13 cellular contexts compared by ENCODE assay signal in genomic region chr4:140497428-140497775, GRCh38. TPM values are rescaled to one million over a fixed set of nuclear protein-coding genes. Genes with fewer than 3 reads are reported as not detected.
DNase-seq lines count a peak whose midpoint lies in the region; ATAC-seq and TF ChIP-seq lines count a peak whose summit lies in the region.
"Had no signal": no experiment of that assay in that cellular context is flagged by ENCODE, and none has a peak within 500 bp of the region (broad histone marks: within the 10 kb centered on the region; RNA-seq: fewer than 3 reads in every experiment).

No MANE protein-coding gene starts in this region.

- DNase-seq in mammary epithelial cell (no peak), breast epithelium (ENCODE audit: low spot score in 2 of 2) (no peak), brain microvascular endothelial cell (no peak), mesenchymal stem cell (no peak), suprapubic skin (ENCODE audit: low spot score in 2 of 2) (no peak), AML-193 (lab: John Stamatoyannopoulos, UW) (no peak), body of pancreas (no peak)
- DNase-seq in central memory CD4-positive, alpha-beta T cell, result no peak
- DNase-seq: NCI-H1105 treated with DMSO at 0.1 percent for 48 hours, NCI-H82 had no signal

- in situ Hi-C loops in mammary epithelial cell (cut with MboI; ENCODE audit: low sequenced_read_pairs in 2 of 2) (no loop called here), brain microvascular endothelial cell (cut with HindIII; ENCODE audit: low pct_ligation_motif_present, low sequenced_read_pairs) (no loop called here)

- H4K8ac ChIP-seq in mesenchymal stem cell (ENCODE audit: low read length), result peak overlapping the region; percentile 23

- peak overlapping the region in 1 of 2 experiments; percentile 34 for H3K23ac ChIP-seq in mesenchymal stem cell (ENCODE audit: low read length in 2 of 2)

- peaks cover 28% of the 10 kb centered on the region for H3K27me3 ChIP-seq in mammary epithelial cell (ENCODE audit: insufficient read depth, low read length)
- H3K27me3 ChIP-seq in breast epithelium, result peaks cover 0 to 31% of the 10 kb centered on the region in 2 donors
- H3K27me3 ChIP-seq in brain microvascular endothelial cell (replicated peaks), result peaks cover 38% of the 10 kb centered on the region
- peaks cover 35 to 63% of the 10 kb centered on the region in 2 experiments for H3K27me3 ChIP-seq in mesenchymal stem cell (ENCODE audit: control insufficient read depth in 1 of 2, insufficient read depth in 1 of 2, low read length in 2 of 2)
- H3K27me3 ChIP-seq in suprapubic skin, result peaks cover 72% of the 10 kb centered on the region
- peaks cover 0 to 9% of the 10 kb centered on the region in 2 donors for H3K27me3 ChIP-seq in body of pancreas

- BruUV-seq in mammary epithelial cell (replicated peaks; lab: Mats Ljungman, UMichigan), result no TSS peak

- no peak overlapping the region for H2BK15ac ChIP-seq in mesenchymal stem cell (ENCODE audit: low read depth, poor library complexity, severe bottlenecking)

- no peaks in the 10 kb centered on the region for H4K20me1 ChIP-seq in mammary epithelial cell (ENCODE audit: insufficient read depth, low read length)

- H3K4me3 ChIP-seq in mammary epithelial cell (replicated peaks in 1 of 3; ENCODE audit: insufficient read depth in 1 of 3, low read depth in 2 of 3, low read length in 3 of 3), result no peak overlapping the region
- H3K4me3 ChIP-seq in breast epithelium, result peak overlapping the region in 1 of 3 donors; percentile 60
- H3K4me3 ChIP-seq in brain microvascular endothelial cell (ENCODE audit: low read depth, low read length), result peak overlapping the region; percentile 22
- peak overlapping the region in 1 of 2 experiments; percentile 66 for H3K4me3 ChIP-seq in mesenchymal stem cell (ENCODE audit: insufficient read depth in 1 of 2, low read depth in 1 of 2, low read length in 2 of 2)
- peak overlapping the region; percentile 34 for H3K4me3 ChIP-seq in suprapubic skin
- H3K4me3 ChIP-seq in body of pancreas, result no peak overlapping the region
- H3K4me3 ChIP-seq: SJSA1 had no signal

- H3K36me3 ChIP-seq in mammary epithelial cell (ENCODE audit: insufficient read depth, low read length) (no peaks in the 10 kb centered on the region), breast epithelium (no peaks in the 10 kb centered on the region), brain microvascular endothelial cell (replicated peaks) (no peaks in the 10 kb centered on the region), mesenchymal stem cell (ENCODE audit: control insufficient read depth in 1 of 2, insufficient read depth in 2 of 2, low read depth in 1 of 2, low read length in 2 of 2) (no peaks in the 10 kb centered on the region), suprapubic skin (no peaks in the 10 kb centered on the region), body of pancreas (replicated peaks in 1 of 2; ENCODE audit: insufficient read depth in 1 of 2, low read depth in 2 of 2) (no peaks in the 10 kb centered on the region)
- H3K36me3 ChIP-seq: SJSA1, spleen had no signal

- CTCF ChIA-PET in mammary epithelial cell (lab: Charles Lee; ENCODE audit: low non-redundant PET), result no interaction called here

- H3K27ac ChIP-seq in mammary epithelial cell (ENCODE audit: insufficient read depth, low read depth, low read length), result no peak overlapping the region
- no peak overlapping the region for H3K27ac ChIP-seq in breast epithelium
- no peak overlapping the region for H3K27ac ChIP-seq in brain microvascular endothelial cell
- H3K27ac ChIP-seq in mesenchymal stem cell (ENCODE audit: low read length, poor library complexity, severe bottlenecking), result no peak overlapping the region
- no peak overlapping the region for H3K27ac ChIP-seq in suprapubic skin
- H3K27ac ChIP-seq in body of pancreas, result no peak overlapping the region
- H3K27ac ChIP-seq: SJSA1, spleen had no signal

- intact Hi-C loops in mammary epithelial cell (cut with micrococcal nuclease) (no loop called here), breast epithelium (cut with DNase I; ENCODE audit: low total_unique reads) (no loop called here), body of pancreas (cut with DNase I) (no loop called here)

- 88% methylated on average over 8 of the region's 11 CpGs for WGBS in mammary epithelial cell (ENCODE audit: low coverage, missing lambda C conversion rate)
- 46% methylated on average over 11 of the region's 11 CpGs for WGBS in mesenchymal stem cell
- 90% methylated on average over 11 of the region's 11 CpGs for WGBS in suprapubic skin
- WGBS in body of pancreas, 2 donors, result 87 to 91% methylated on average over 11 of the region's 11 CpGs

- no peak overlapping the region for H2BK120ac ChIP-seq in mesenchymal stem cell (ENCODE audit: low read depth, low read length)

- no peaks in the 10 kb centered on the region for H3K79me1 ChIP-seq in mesenchymal stem cell (replicated peaks; ENCODE audit: low read length, poor library complexity, severe bottlenecking)

- no peak overlapping the region for H2AK5ac ChIP-seq in mesenchymal stem cell (ENCODE audit: low read length, severe bottlenecking)

- no peak overlapping the region for H2BK12ac ChIP-seq in mesenchymal stem cell (ENCODE audit: low read length in 2 of 2)

- H3K9me3 ChIP-seq in mammary epithelial cell (replicated peaks; ENCODE audit: insufficient read depth, low read length) (no peaks in the 10 kb centered on the region), breast epithelium (no peaks in the 10 kb centered on the region), mesenchymal stem cell (ENCODE audit: control insufficient read depth, low read length) (no peaks in the 10 kb centered on the region), suprapubic skin (no peaks in the 10 kb centered on the region), body of pancreas (no peaks in the 10 kb centered on the region)
- H3K9me3 ChIP-seq: SJSA1, spleen had no signal

- TF ChIP-seq POLR2A in breast epithelium (IDR thresholded peaks at IDR 0.05) (no peak), suprapubic skin (IDR thresholded peaks at IDR 0.05) (no peak), body of pancreas (IDR thresholded peaks at IDR 0.05) (no peak)

- no peaks in the 10 kb centered on the region for H3K79me2 ChIP-seq in mammary epithelial cell (ENCODE audit: insufficient read depth, low read length)

- TF ChIP-seq CTCF in mammary epithelial cell (conservative IDR thresholded peaks at IDR 0.05 in 1 of 2, IDR thresholded peaks at IDR 0.05 in 1 of 2; ENCODE audit: extremely low read depth in 1 of 2, insufficient read depth in 1 of 2, low read depth in 1 of 2, low read length in 2 of 2) (no peak), breast epithelium (IDR thresholded peaks at IDR 0.05) (no peak), brain microvascular endothelial cell (IDR thresholded peaks at IDR 0.05; ENCODE audit: low read depth, low read length, missing control alignments) (no peak), suprapubic skin (IDR thresholded peaks at IDR 0.05) (no peak), body of pancreas (IDR thresholded peaks at IDR 0.05) (no peak)

- H4K91ac ChIP-seq in mesenchymal stem cell (ENCODE audit: low read length), result no peak overlapping the region

- H2BK5ac ChIP-seq in mesenchymal stem cell (ENCODE audit: low read depth, low read length, poor library complexity, severe bottlenecking), result no peak overlapping the region

- no peak overlapping the region for H3K9ac ChIP-seq in mammary epithelial cell (ENCODE audit: insufficient read depth, low read length)
- H3K9ac ChIP-seq in mesenchymal stem cell (ENCODE audit: low read length), result no peak overlapping the region

- H3K4ac ChIP-seq in mesenchymal stem cell (ENCODE audit: low read depth in 1 of 2, low read length in 2 of 2), result no peak overlapping the region

- no peak overlapping the region for H3K14ac ChIP-seq in mesenchymal stem cell (ENCODE audit: low read length in 2 of 2)

- dilution Hi-C loops in mammary epithelial cell (cut with HindIII; ENCODE audit: low sequenced_read_pairs), result no loop called here

- peak overlapping the region; percentile 49 for H2AFZ ChIP-seq in mammary epithelial cell (ENCODE audit: low read depth, low read length)
- peak overlapping the region; percentile 83 for H2AFZ ChIP-seq in mesenchymal stem cell (ENCODE audit: low read depth, low read length)

- no peak overlapping the region for H3K18ac ChIP-seq in mesenchymal stem cell (ENCODE audit: low read depth in 1 of 2, low read length in 2 of 2)

- no peak for ATAC-seq in body of pancreas

- TF ChIP-seq EP300 in suprapubic skin (IDR thresholded peaks at IDR 0.05), result no peak

- H3K4me2 ChIP-seq in mammary epithelial cell (ENCODE audit: insufficient read depth, low read depth, low read length) (no peak overlapping the region), mesenchymal stem cell (ENCODE audit: low read length, poor library complexity, severe bottlenecking) (peak overlapping the region; percentile 95)

- no peaks in the 10 kb centered on the region for H3K4me1 ChIP-seq in mammary epithelial cell (ENCODE audit: insufficient read depth, low read length)
- H3K4me1 ChIP-seq in breast epithelium, result no peaks in the 10 kb centered on the region
- H3K4me1 ChIP-seq in mesenchymal stem cell (ENCODE audit: control insufficient read depth, insufficient read depth, low read depth, low read length), result peaks cover 10% of the 10 kb centered on the region
- H3K4me1 ChIP-seq in suprapubic skin, result peaks cover 4% of the 10 kb centered on the region
- peaks cover 8% of the 10 kb centered on the region for H3K4me1 ChIP-seq in body of pancreas
- H3K4me1 ChIP-seq: SJSA1 had no signal

RNA-seq across cellular contexts. Expression of gene MGAT4D, which starts 0.7 kb away (rescaled TPM):
- total RNA-seq in mammary epithelial cell, result not detected
- polyA plus RNA-seq in mammary epithelial cell, result not detected
- polyA minus RNA-seq in mammary epithelial cell, result not detected
- not detected for total RNA-seq in breast epithelium
- polyA plus RNA-seq in mesenchymal stem cell (2013, experiment 1 of 2), result not detected
- not detected for polyA plus RNA-seq in mesenchymal stem cell (2013, experiment 2 of 2)
- not detected for total RNA-seq in suprapubic skin
- total RNA-seq in body of pancreas, result not detected
- total RNA-seq: bronchial epithelial cell, SJSA1, spleen had no signal
- polyA plus RNA-seq: spleen had no signal

RNA-seq across cellular contexts. Expression of gene ELMOD2, which starts 26.6 kb away (rescaled TPM):
- total RNA-seq in mammary epithelial cell (10 to 100 TPM; 28.4 to 43.3 TPM), breast epithelium (10 to 100 TPM; 16.7 to 37.8 (median 19.0) TPM), suprapubic skin (10 to 100 TPM; 12.2 to 20.8 (median 17.1) TPM), body of pancreas (10 to 100 TPM; 16.6 to 29.7 TPM)
- polyA plus RNA-seq in mammary epithelial cell, result 5.9 TPM
- 4.2 TPM for polyA minus RNA-seq in mammary epithelial cell
- 16.5 TPM for polyA plus RNA-seq in mesenchymal stem cell (2013, experiment 1 of 2)
- polyA plus RNA-seq in mesenchymal stem cell (2013, experiment 2 of 2), result 17.3 TPM

Comparison
In these comparisons a context has a peak if more than half of its experiments do, and no peak if none do; other contexts are left out.
1. H3K4me3 ChIP-seq: peak in brain microvascular endothelial cell (single experiment) and suprapubic skin (single experiment); none in mammary epithelial cell (0 of 3) and body of pancreas (0 of 2).